In the genomic region with DNA sequence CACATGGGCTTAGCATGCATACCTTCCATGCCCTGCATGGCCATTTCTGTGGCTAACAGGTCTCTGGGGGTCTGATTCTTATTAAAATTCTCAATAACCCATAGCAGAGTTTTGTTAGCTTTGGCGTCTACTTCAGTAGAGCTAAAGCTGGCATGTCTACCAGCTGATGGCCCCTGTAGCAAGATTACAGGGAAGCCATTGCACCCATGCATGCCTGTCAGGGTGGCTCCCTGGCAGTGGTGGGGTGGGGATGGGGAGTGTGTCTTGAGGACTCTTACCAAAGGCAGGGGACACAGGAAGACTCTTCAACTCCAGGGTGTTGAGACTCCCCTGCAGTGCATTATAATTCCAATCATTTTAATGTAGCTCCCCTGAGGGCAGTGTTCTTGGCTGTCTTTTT, we compare ENCODE assay signal across 28 cellular contexts. TPM values are rescaled to one million over a fixed set of nuclear protein-coding genes. Genes with fewer than 3 reads are reported as not detected.
"Had no signal": no experiment of that assay in that cellular context is flagged by ENCODE, and none has a peak within 500 bp of the region (broad histone marks: within the 10 kb centered on the region; RNA-seq: fewer than 3 reads in every experiment).

No MANE protein-coding gene starts in this region.

- H3K4me1 ChIP-seq: pancreas, upper lobe of right lung, uterus had no signal

- H3K9me3 ChIP-seq: esophagus squamous epithelium, heart right ventricle, mucosa of descending colon, neutrophil, pancreas, suprapubic skin, transverse colon, upper lobe of right lung, uterus had no signal

- H3K36me3 ChIP-seq: esophagus squamous epithelium, heart right ventricle, neutrophil, pancreas, suprapubic skin, transverse colon, upper lobe of right lung, uterus had no signal

- H3K4me3 ChIP-seq: esophagus squamous epithelium, heart right ventricle, lung, mucosa of descending colon, pancreas, smooth muscle cell, suprapubic skin, transverse colon, upper lobe of right lung, uterus had no signal

- H3K27me3 ChIP-seq: pancreas, suprapubic skin, upper lobe of right lung, uterus had no signal

- ATAC-seq: heart right ventricle; left colon; mucosa of descending colon; natural killer cell treated with Interleukin-12 subunit alpha and Interleukin-12 subunit beta and Interleukin-15 and Interleukin-18, amount 100 ng/mL, for 72 hours; pancreas; sciatic nerve; stimulated activated naive CD8-positive, alpha-beta T cell treated with anti-CD3 and anti-CD28 coated beads, Interleukin-15, amount 100 ng/mL, for 72 hours; upper lobe of right lung had no signal

- H3K27ac ChIP-seq: esophagus squamous epithelium, neutrophil, pancreas, suprapubic skin, transverse colon, upper lobe of right lung, uterus had no signal

- DNase-seq: effector memory CD4-positive, alpha-beta T cell; erythroblast; esophagus squamous epithelium; foreskin melanocyte; glutamatergic neuron; heart right ventricle; hippocampal formation; kidney glomerular epithelial cell; left colon; mucosa of descending colon; naive B cell; stimulated activated CD4-positive, alpha-beta T cell treated with anti-CD3 and anti-CD28 coated beads, Interleukin-12 subunit alpha, Interleukin-12 subunit beta, amount 100 ng/mL, for 4 hours; stimulated activated CD4-positive, alpha-beta T cell treated with anti-CD3 and anti-CD28 coated beads, Interleukin-1b, Interleukin-23, amount 100 ng/mL, for 48 hours; stimulated activated CD4-positive, alpha-beta T cell treated with anti-CD3 and anti-CD28 coated beads, Interleukin-4, amount 100 ng/mL, for 1 hour; stimulated activated CD8-positive, alpha-beta memory T cell treated with anti-CD3 and anti-CD28 coated beads, Interleukin-4, amount 100 ng/mL, for 48 hours; stimulated activated naive CD4-positive, alpha-beta T cell; stimulated activated naive CD8-positive, alpha-beta T cell treated with anti-CD3 and anti-CD28 coated beads, Interleukin-15, amount 100 ng/mL, for 72 hours; transverse colon; upper lobe of right lung; uterus had no signal

RNA-seq across cellular contexts. Expression of gene KY, which starts 4.7 kb away (rescaled TPM):
- total RNA-seq: mesothelial cell of epicardium; natural killer cell treated with Interleukin-12 subunit alpha and Interleukin-12 subunit beta and Interleukin-15 and Interleukin-18, amount 100 ng/mL, for 72 hours had no signal
